In genomic region chr2:234308073-234308813, GRCh38 we compare ENCODE assay signal across 13 cellular contexts.
DNase-seq lines count a peak whose midpoint lies in the region; ATAC-seq, FAIRE-seq and TF ChIP-seq lines count a peak whose summit lies in the region.
"Had no signal": no experiment of that assay in that cellular context is flagged by ENCODE, and none has a peak within 500 bp of the region (broad histone marks: within the 10 kb centered on the region; RNA-seq: fewer than 3 reads in every experiment).

No MANE protein-coding gene starts in this region.

- no peak overlapping the region for H3K4me3 Mint-ChIP-seq in CD8-positive, alpha-beta T cell

- H3K27me3 Mint-ChIP-seq in CD8-positive, alpha-beta T cell (ENCODE audit: low read depth) = no peaks in the 10 kb centered on the region

- no peaks in the 10 kb centered on the region for H3K9me3 ChIP-seq in CD8-positive, alpha-beta T cell (ENCODE audit: low read length)
- no peaks in the 10 kb centered on the region for H3K9me3 ChIP-seq in osteoblast (ENCODE audit: low read depth, low read length)
- H3K9me3 ChIP-seq: HAP-1 had no signal

- H3K4me1 Mint-ChIP-seq in CD8-positive, alpha-beta T cell (ENCODE audit: low read depth) = peaks cover 35% of the 10 kb centered on the region

- H3K79me2 ChIP-seq in osteoblast (ENCODE audit: insufficient read depth, low read length) = no peaks in the 10 kb centered on the region
- H3K79me2 ChIP-seq: parathyroid adenoma had no signal

- no peak for FAIRE-seq in frontal cortex (lab: Jason Lieb, UNC)
- FAIRE-seq: kidney had no signal

- peak overlapping the region; percentile 48 for H3K27ac ChIP-seq in CD8-positive, alpha-beta T cell (ENCODE audit: low read depth, low read length)
- peak overlapping the region; percentile 97 for H3K27ac ChIP-seq in osteoblast (ENCODE audit: low read depth, low read length)
- H3K27ac ChIP-seq: parathyroid adenoma had no signal

- H3K4me2 ChIP-seq in osteoblast (ENCODE audit: insufficient read depth, low read length) = peak overlapping the region; percentile 67

- POLR2A ChIA-PET in CD8-positive, alpha-beta T cell (lab: Charles Lee) = interaction anchor here (0.8 to 3.5 kb wide), 5 partner anchors 16 to 175 kb away, joined by 3 to 16 read pairs (median 3); no protein-coding TSS in a partner anchor

- intact Hi-C loops in CD8-positive, alpha-beta T cell (cut with DNase I, micrococcal nuclease) = loop anchor here (1.0 to 5.0 kb wide), 3 partner anchors 16 to 114 kb away; no protein-coding TSS in a partner anchor

- H2AFZ ChIP-seq in osteoblast (ENCODE audit: low read length) = no peak overlapping the region
- H2AFZ ChIP-seq: parathyroid adenoma had no signal

- DNase-seq in CD8-positive, alpha-beta T cell = peak in 1 of 7 experiments; percentile 21
- peak; percentile 60 for DNase-seq in LHCN-M2 (ENCODE audit: low read depth)
- DNase-seq in astrocyte of the hippocampus (ENCODE audit: low read depth, low spot score) = peak; percentile 67
- DNase-seq in osteoblast (ENCODE audit: insufficient read length, low spot score, missing footprints) = no peak
- no peak for DNase-seq in frontal cortex (ENCODE audit: low spot score in 2 of 2)
- no peak for DNase-seq in AG20443 (ENCODE audit: low spot score)
- DNase-seq in GF-D8 (lab: John Stamatoyannopoulos, UW) = no peak
- DNase-seq: DMS79, kidney, NCI-H2171 treated with DMSO at 0.1 percent for 48 hours had no signal

- peaks cover 17% of the 10 kb centered on the region for H3K4me1 ChIP-seq in CD8-positive, alpha-beta T cell (ENCODE audit: insufficient read depth, low read length)
- peaks cover 29% of the 10 kb centered on the region for H3K4me1 ChIP-seq in osteoblast (ENCODE audit: insufficient read depth, low read length)
- H3K4me1 ChIP-seq: parathyroid adenoma had no signal

- peak overlapping the region; percentile 93 for H3K27ac Mint-ChIP-seq in CD8-positive, alpha-beta T cell

- CTCF ChIA-PET in CD8-positive, alpha-beta T cell (lab: Charles Lee) = interaction anchor here (2.4 kb wide), 1 partner anchor 19 kb away, joined by 9 read pairs; no protein-coding TSS in a partner anchor

- H3K27me3 ChIP-seq in CD8-positive, alpha-beta T cell (ENCODE audit: insufficient read depth, low read length) = no peaks in the 10 kb centered on the region
- no peaks in the 10 kb centered on the region for H3K27me3 ChIP-seq in osteoblast (ENCODE audit: insufficient read depth, low read length)

- ATAC-seq in CD8-positive, alpha-beta T cell = no peak
- no peak for ATAC-seq in HG02884 (IDR thresholded peaks at IDR 0.05; ENCODE audit: unreplicated experiment)

- H3K36me3 Mint-ChIP-seq in CD8-positive, alpha-beta T cell = no peaks in the 10 kb centered on the region

- TF ChIP-seq CTCF in CD8-positive, alpha-beta T cell (IDR thresholded peaks at IDR 0.05) = no peak
- peak; percentile 45 for TF ChIP-seq CTCF in osteoblast (IDR thresholded peaks at IDR 0.05; ENCODE audit: extremely low read depth, low read depth, low read length)

- no peak overlapping the region for H3K4me3 ChIP-seq in CD8-positive, alpha-beta T cell (ENCODE audit: low read depth, low read length)
- H3K4me3 ChIP-seq in osteoblast (ENCODE audit: insufficient read depth, low read length) = no peak overlapping the region
- H3K4me3 ChIP-seq: HAP-1 had no signal

- H4K20me1 ChIP-seq in osteoblast (ENCODE audit: insufficient read depth, low read length) = no peaks in the 10 kb centered on the region

- H3K9me3 Mint-ChIP-seq in CD8-positive, alpha-beta T cell = no peaks in the 10 kb centered on the region

- H3K36me3 ChIP-seq in CD8-positive, alpha-beta T cell (ENCODE audit: insufficient read depth, low read length) = no peaks in the 10 kb centered on the region
- H3K36me3 ChIP-seq in osteoblast (ENCODE audit: insufficient read depth, low read length) = no peaks in the 10 kb centered on the region
- H3K36me3 ChIP-seq: HAP-1 had no signal

Comparison
In these comparisons a context has a peak if more than half of its experiments do, and no peak if none do; other contexts are left out.
1. DNase-seq: peak in LHCN-M2 (single experiment) and astrocyte of the hippocampus (single experiment); none in osteoblast (single experiment), frontal cortex (0 of 2), AG20443 (single experiment) and GF-D8 (single experiment).